1 cellular context compared by ENCODE assay signal in the genomic region with DNA sequence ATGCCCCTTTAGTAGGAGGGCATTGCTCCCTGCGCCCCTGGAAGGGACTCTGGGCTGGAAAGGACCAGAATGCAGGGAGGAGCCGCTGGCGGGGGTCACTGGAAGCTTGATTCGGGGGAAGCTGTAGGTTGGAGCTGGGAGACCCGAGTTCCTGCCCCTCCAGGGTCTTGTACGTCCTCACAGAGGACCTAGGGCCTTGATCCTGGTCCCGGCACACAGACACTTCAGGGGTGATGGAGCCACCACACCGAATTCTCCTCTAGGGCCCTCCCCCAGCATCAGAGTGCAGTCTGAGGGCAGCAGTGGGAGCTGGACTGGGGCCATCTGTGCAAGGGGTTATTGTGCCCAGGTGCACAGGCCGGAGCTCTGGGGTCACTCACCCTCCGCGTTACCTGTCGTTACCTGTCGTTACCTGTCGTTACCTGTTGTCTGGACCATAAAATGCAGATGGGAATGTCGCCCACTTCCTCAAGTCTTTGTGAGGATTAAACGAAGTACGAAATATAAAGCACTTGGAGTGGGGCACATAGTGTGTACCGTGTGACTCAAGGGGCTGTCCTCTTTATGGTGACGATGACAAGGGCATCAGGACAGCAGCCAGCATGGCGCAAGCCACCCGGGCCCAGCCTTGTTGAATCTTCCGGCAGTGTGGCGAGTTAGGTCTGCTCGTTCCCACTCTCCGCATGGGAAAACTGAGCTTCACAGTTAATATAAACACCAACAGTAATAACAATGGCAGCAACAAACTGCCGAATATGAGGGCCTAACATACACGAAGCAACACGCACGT.
TF ChIP-seq lines count a peak whose summit lies in the region.

No MANE protein-coding gene starts in this region.

TF ChIP-seq in GM23338, 12 proteins besides CTCF, POLR2A, EP300 and RAD21 (continued from another document):
- TF ChIP-seq ZNF462 (CRISPR knock-in tag; IDR thresholded peaks at IDR 0.05) (no peak), ZNF331 (CRISPR knock-in tag; IDR thresholded peaks at IDR 0.05; ENCODE audit: low read depth) (no peak), EZH2phosphoT487 (IDR thresholded peaks at IDR 0.05; ENCODE audit: unreplicated experiment) (no peak)
- TF ChIP-seq, protein P1, sequence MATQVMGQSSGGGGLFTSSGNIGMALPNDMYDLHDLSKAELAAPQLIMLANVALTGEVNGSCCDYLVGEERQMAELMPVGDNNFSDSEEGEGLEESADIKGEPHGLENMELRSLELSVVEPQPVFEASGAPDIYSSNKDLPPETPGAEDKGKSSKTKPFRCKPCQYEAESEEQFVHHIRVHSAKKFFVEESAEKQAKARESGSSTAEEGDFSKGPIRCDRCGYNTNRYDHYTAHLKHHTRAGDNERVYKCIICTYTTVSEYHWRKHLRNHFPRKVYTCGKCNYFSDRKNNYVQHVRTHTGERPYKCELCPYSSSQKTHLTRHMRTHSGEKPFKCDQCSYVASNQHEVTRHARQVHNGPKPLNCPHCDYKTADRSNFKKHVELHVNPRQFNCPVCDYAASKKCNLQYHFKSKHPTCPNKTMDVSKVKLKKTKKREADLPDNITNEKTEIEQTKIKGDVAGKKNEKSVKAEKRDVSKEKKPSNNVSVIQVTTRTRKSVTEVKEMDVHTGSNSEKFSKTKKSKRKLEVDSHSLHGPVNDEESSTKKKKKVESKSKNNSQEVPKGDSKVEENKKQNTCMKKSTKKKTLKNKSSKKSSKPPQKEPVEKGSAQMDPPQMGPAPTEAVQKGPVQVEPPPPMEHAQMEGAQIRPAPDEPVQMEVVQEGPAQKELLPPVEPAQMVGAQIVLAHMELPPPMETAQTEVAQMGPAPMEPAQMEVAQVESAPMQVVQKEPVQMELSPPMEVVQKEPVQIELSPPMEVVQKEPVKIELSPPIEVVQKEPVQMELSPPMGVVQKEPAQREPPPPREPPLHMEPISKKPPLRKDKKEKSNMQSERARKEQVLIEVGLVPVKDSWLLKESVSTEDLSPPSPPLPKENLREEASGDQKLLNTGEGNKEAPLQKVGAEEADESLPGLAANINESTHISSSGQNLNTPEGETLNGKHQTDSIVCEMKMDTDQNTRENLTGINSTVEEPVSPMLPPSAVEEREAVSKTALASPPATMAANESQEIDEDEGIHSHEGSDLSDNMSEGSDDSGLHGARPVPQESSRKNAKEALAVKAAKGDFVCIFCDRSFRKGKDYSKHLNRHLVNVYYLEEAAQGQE (IDR thresholded peaks at IDR 0.05; ENCODE audit: unreplicated experiment), result no peak
- TF ChIP-seq, protein P2, sequence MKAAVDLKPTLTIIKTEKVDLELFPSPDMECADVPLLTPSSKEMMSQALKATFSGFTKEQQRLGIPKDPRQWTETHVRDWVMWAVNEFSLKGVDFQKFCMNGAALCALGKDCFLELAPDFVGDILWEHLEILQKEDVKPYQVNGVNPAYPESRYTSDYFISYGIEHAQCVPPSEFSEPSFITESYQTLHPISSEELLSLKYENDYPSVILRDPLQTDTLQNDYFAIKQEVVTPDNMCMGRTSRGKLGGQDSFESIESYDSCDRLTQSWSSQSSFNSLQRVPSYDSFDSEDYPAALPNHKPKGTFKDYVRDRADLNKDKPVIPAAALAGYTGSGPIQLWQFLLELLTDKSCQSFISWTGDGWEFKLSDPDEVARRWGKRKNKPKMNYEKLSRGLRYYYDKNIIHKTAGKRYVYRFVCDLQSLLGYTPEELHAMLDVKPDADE (IDR thresholded peaks at IDR 0.05), result no peak
